Comparison of ENCODE assay signal across 20 cellular contexts in genomic region chr4:84800256-84800655, GRCh38.
DNase-seq lines count a peak whose midpoint lies in the region; ATAC-seq, FAIRE-seq and TF ChIP-seq lines count a peak whose summit lies in the region.
"Had no signal": no experiment of that assay in that cellular context is flagged by ENCODE, and none has a peak within 500 bp of the region (broad histone marks: within the 10 kb centered on the region; RNA-seq: fewer than 3 reads in every experiment).

No MANE protein-coding gene starts in this region.

- CTCF ChIA-PET in CD4-positive, alpha-beta T cell (lab: Charles Lee), result interaction anchor here (0.6 kb wide), 1 partner anchor 31 kb away, joined by 3 read pairs; no protein-coding TSS in a partner anchor

- H3K36me3 ChIP-seq in keratinocyte (ENCODE audit: control insufficient read depth in 2 of 2, extremely low read depth in 1 of 2, insufficient read depth in 2 of 2, low read length in 2 of 2) (peaks cover 2 to 6% of the 10 kb centered on the region in 2 experiments), colonic mucosa (no peaks in the 10 kb centered on the region), H7 (replicated peaks; ENCODE audit: control insufficient read depth, insufficient read depth, low read length) (peaks cover 2% of the 10 kb centered on the region; the same call in 1 of the 2 replicates)

- peaks cover 26% of the 10 kb centered on the region for H3K4me1 ChIP-seq in keratinocyte (ENCODE audit: control insufficient read depth, extremely low read depth, insufficient read depth, low read length)
- no peaks in the 10 kb centered on the region for H3K4me1 ChIP-seq in colonic mucosa

- peak overlapping the region; percentile 47 for H3K27ac ChIP-seq in keratinocyte (ENCODE audit: control insufficient read depth, insufficient read depth, low read length)
- H3K27ac ChIP-seq in colonic mucosa, result no peak overlapping the region
- H3K27ac ChIP-seq in CD4-positive, alpha-beta T cell (ENCODE audit: low read depth, low read length), result no peak overlapping the region
- H3K27ac ChIP-seq: PC-9, SK-N-MC had no signal

- H3K27me3 Mint-ChIP-seq in CD4-positive, alpha-beta T cell, result no peaks in the 10 kb centered on the region
- H3K27me3 Mint-ChIP-seq: B cell; CD4-positive, CD25-positive, alpha-beta regulatory T cell had no signal

- H3K79me2 ChIP-seq in keratinocyte (ENCODE audit: control insufficient read depth, insufficient read depth, low read length), result no peaks in the 10 kb centered on the region

- no peaks in the 10 kb centered on the region for H3K36me3 Mint-ChIP-seq in CD4-positive, alpha-beta T cell (ENCODE audit: low read depth)
- H3K36me3 Mint-ChIP-seq: CD4-positive, CD25-positive, alpha-beta regulatory T cell had no signal

- DNase-seq in HCEC 1CT, result peak; percentile 49
- peak; percentile 74 for DNase-seq in RKO (ENCODE audit: low spot score)
- DNase-seq in dermis blood vessel endothelial cell, result peak; percentile 57
- DNase-seq in keratinocyte (ENCODE audit: low read depth, low spot score), result peak; percentile 35
- no peak for DNase-seq in colonic mucosa
- DNase-seq in H7, result no peak
- DNase-seq in CD4-positive, alpha-beta T cell, result no peak
- DNase-seq: CD4-positive, CD25-positive, alpha-beta regulatory T cell; DMS79; GDM1; Karpas-422; NCI-H1105; NCI-H1694; NCI-H510A treated with DMSO at 0.1 percent for 48 hours; NCI-H82; PC-9; Right ventricle myocardium superior had no signal

- no peak overlapping the region for H3K4me3 ChIP-seq in keratinocyte (ENCODE audit: control insufficient read depth in 2 of 3, extremely low read depth in 1 of 3, insufficient read depth in 2 of 3, low read depth in 1 of 3, low read length in 3 of 3)
- no peak overlapping the region for H3K4me3 ChIP-seq in colonic mucosa
- no peak overlapping the region for H3K4me3 ChIP-seq in H7 (ENCODE audit: insufficient read depth, low read depth, low read length)
- H3K4me3 ChIP-seq: GM12878, PC-9, SK-N-MC had no signal

- no peaks in the 10 kb centered on the region for H3K9me1 ChIP-seq in keratinocyte (ENCODE audit: control insufficient read depth, extremely low read depth, insufficient read depth, low read length)

- no peak for FAIRE-seq in keratinocyte (lab: Jason Lieb, UNC)
- FAIRE-seq: GM12878 had no signal

- H3K9ac ChIP-seq in keratinocyte (ENCODE audit: control insufficient read depth, extremely low read depth, insufficient read depth, low read length), result no peak overlapping the region
- no peak overlapping the region for H3K9ac ChIP-seq in colonic mucosa (ENCODE audit: low read depth in 2 of 2, low read length in 2 of 2)

- no peaks in the 10 kb centered on the region for H3K27me3 ChIP-seq in keratinocyte (ENCODE audit: control insufficient read depth, extremely low read depth, insufficient read depth, low read length)
- H3K27me3 ChIP-seq in colonic mucosa, result no peaks in the 10 kb centered on the region
- no peaks in the 10 kb centered on the region for H3K27me3 ChIP-seq in H7 (ENCODE audit: control insufficient read depth, insufficient read depth, low read length)
- H3K27me3 ChIP-seq in CD4-positive, alpha-beta T cell (ENCODE audit: control insufficient read depth, insufficient read depth, low read length), result no peaks in the 10 kb centered on the region

- no peak for ATAC-seq in CD4-positive, alpha-beta T cell (ENCODE audit: poor library complexity)
- ATAC-seq: GM12878 had no signal

- dilution Hi-C loops in keratinocyte (cut with MboI; ENCODE audit: extremely low pct_ligation_motif_present, low sequenced_read_pairs), result no loop called here

- no peaks in the 10 kb centered on the region for H3K9me3 Mint-ChIP-seq in CD4-positive, alpha-beta T cell

- no peak for TF ChIP-seq CTCF in keratinocyte (optimal IDR thresholded peaks at IDR 0.05 in 1 of 3, IDR thresholded peaks at IDR 0.05 in 1 of 3, conservative IDR thresholded peaks at IDR 0.05 in 1 of 3; ENCODE audit: extremely low read depth in 1 of 3, insufficient read depth in 2 of 3, low read length in 3 of 3)
- no peak for TF ChIP-seq CTCF in colonic mucosa (IDR thresholded peaks at IDR 0.05)
- TF ChIP-seq CTCF in CD4-positive, alpha-beta T cell (IDR thresholded peaks at IDR 0.05), result no peak

- intact Hi-C loops in colonic mucosa (cut with DNase I), result no loop called here
- intact Hi-C loops in CD4-positive, alpha-beta T cell (cut with DNase I, micrococcal nuclease), result no loop called here

- POLR2A ChIA-PET in CD4-positive, alpha-beta T cell (lab: Charles Lee), result no interaction called here

- H2AFZ ChIP-seq in keratinocyte (ENCODE audit: control insufficient read depth, low read length), result no peak overlapping the region
- H2AFZ ChIP-seq: PC-9 had no signal

- H3K4me3 Mint-ChIP-seq in CD4-positive, alpha-beta T cell, result no peak overlapping the region
- H3K4me3 Mint-ChIP-seq: B cell; CD4-positive, CD25-positive, alpha-beta regulatory T cell had no signal

- no peaks in the 10 kb centered on the region for H3K9me3 ChIP-seq in keratinocyte (ENCODE audit: control insufficient read depth, low read depth, low read length)
- H3K9me3 ChIP-seq in colonic mucosa, result no peaks in the 10 kb centered on the region
- no peaks in the 10 kb centered on the region for H3K9me3 ChIP-seq in CD4-positive, alpha-beta T cell (ENCODE audit: control insufficient read depth, low read length)

- peak overlapping the region; percentile 52 for H3K4me2 ChIP-seq in keratinocyte (ENCODE audit: control insufficient read depth, extremely low read depth, insufficient read depth, low read depth, low read length)
- H3K4me2 ChIP-seq: PC-9 had no signal

- H3K4me1 Mint-ChIP-seq in CD4-positive, alpha-beta T cell (ENCODE audit: low read depth), result no peaks in the 10 kb centered on the region
- H3K4me1 Mint-ChIP-seq: B cell; CD4-positive, CD25-positive, alpha-beta regulatory T cell had no signal

- no peaks in the 10 kb centered on the region for H4K20me1 ChIP-seq in keratinocyte (ENCODE audit: control insufficient read depth, extremely low read depth, insufficient read depth, low read length)

- no peak overlapping the region for H3K27ac Mint-ChIP-seq in CD4-positive, alpha-beta T cell
- H3K27ac Mint-ChIP-seq: B cell; CD4-positive, CD25-positive, alpha-beta regulatory T cell had no signal

Comparison
In these comparisons a context has a peak if more than half of its experiments do, and no peak if none do; other contexts are left out.
1. DNase-seq: peak in HCEC 1CT (single experiment), RKO (single experiment), dermis blood vessel endothelial cell (single experiment) and keratinocyte (single experiment); none in colonic mucosa (single experiment), H7 (single experiment) and CD4-positive, alpha-beta T cell (0 of 10).